Comparison of ENCODE assay signal across 8 cellular contexts in the genomic region with DNA sequence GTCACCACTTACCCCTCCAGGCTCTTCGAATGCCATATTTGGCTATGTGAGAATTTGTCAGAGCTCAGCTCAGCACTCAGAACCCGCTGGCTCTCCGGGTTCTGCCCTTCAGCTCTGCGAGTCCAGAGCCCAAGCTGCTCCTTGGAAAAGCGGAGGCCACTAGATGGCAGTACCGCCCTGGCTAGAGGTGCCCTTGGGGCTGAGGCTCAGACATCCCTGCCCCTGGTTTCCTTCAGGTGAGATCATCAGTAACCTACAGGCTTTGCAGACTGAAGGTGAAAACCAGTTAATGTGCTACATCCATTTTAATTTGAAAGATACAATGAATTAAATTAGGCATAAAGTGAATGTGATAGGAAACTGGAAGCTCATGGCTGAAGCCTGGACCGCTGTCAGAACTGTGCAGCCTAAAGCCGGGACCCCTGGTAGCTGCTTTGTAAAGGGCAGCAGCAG.
A peak's percentile ranks its signal among the peaks of the same experiment; 100 is the strongest.
DNase-seq lines count a peak whose midpoint lies in the region; ATAC-seq and TF ChIP-seq lines count a peak whose summit lies in the region.

No MANE protein-coding gene starts in this region.

- TF ChIP-seq CTCF in GM06990 (IDR thresholded peaks at IDR 0.05; ENCODE audit: insufficient read depth, low read length, poor library complexity, severe bottlenecking) (peak; percentile 92), epithelial cell of esophagus (IDR thresholded peaks at IDR 0.05; ENCODE audit: insufficient read depth, low read depth, low read length, missing control alignments) (peak; percentile 97)

- ATAC-seq in HG03097 (IDR thresholded peaks at IDR 0.05; ENCODE audit: low FRiP score, unreplicated experiment) (peak; percentile 61), GM21515 (IDR thresholded peaks at IDR 0.05; ENCODE audit: unreplicated experiment) (no peak)

- H3K4me3 ChIP-seq in GM06990 (replicated peaks; ENCODE audit: low read depth, low read length), result no peak overlapping the region
- no peak overlapping the region for H3K4me3 ChIP-seq in epithelial cell of esophagus (ENCODE audit: low read length)

- H3K27me3 ChIP-seq in GM06990 (replicated peaks; ENCODE audit: control insufficient read depth, insufficient read depth, low read length), result no peaks in the 10 kb centered on the region; the same call in 1 of the 2 replicates

- no peaks in the 10 kb centered on the region for H3K36me3 ChIP-seq in GM06990 (ENCODE audit: control insufficient read depth, insufficient read depth, low read length)

- DNase-seq in GM06990 (ENCODE audit: extremely low read depth, insufficient read length) (no peak), NCI-H69 (lab: John Stamatoyannopoulos, UW) (peak; percentile 64), epithelial cell of esophagus (ENCODE audit: low read depth) (peak; percentile 88), myocyte (ENCODE audit: low read depth) (peak; percentile 67)
- DNase-seq in activated CD8-positive, alpha-beta memory T cell treated with anti-CD3 and anti-CD28 coated beads, Interleukin-2, amount 50 U/mL, for 24 hours (ENCODE audit: extremely low read depth), result peak; percentile 13
- peak in 4 of 6 experiments; percentile 3 to 19 (median 7) for DNase-seq in stimulated activated naive CD4-positive, alpha-beta T cell (lab: John Stamatoyannopoulos, UW)
